30 cellular contexts compared by ENCODE assay signal in the genomic region with DNA sequence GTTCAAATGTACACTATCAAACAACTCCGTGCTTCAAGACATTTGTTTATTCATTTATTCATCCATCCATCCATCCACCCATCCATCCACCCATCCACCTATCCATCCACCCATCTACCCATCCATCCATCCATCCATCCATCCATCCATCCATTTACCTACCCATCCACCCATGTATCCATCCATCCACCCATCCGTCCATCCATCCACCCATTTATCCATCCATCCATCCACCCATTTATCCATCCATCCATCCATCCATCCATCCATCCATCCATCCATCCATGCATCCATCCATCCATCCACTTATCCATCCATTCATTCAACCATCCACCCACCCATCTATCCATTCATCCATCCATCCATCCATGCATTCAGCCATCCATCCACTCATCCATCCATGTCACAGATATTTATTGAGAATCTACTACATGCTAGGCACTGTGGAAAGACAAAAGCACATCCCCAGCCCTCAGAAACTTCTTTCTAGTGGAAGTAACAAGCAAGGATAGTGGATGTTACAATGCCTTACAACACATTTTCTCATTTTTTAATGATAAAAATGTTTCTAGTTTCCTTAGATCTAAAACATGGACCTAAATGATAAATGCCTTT.
"Had no signal": no experiment of that assay in that cellular context is flagged by ENCODE, and none has a peak within 500 bp of the region (broad histone marks: within the 10 kb centered on the region; RNA-seq: fewer than 3 reads in every experiment).

No MANE protein-coding gene starts in this region.

- H3K4me1 ChIP-seq: ascending aorta had no signal

- H3K36me3 ChIP-seq: ascending aorta, cardiac muscle cell had no signal

- FAIRE-seq: TTC549 had no signal

- H3K27ac ChIP-seq: ascending aorta, cardiac muscle cell, VCaP had no signal

- H3K9me3 ChIP-seq: ascending aorta had no signal

- DNase-seq: activated B cell treated with CpG ODN at 0.5 μM for 24 hours; activated CD4-positive, alpha-beta memory T cell treated with anti-CD3 and anti-CD28 coated beads, Interleukin-2, amount 10 ng/mL, durations not matched to agents 7 days and 5 days; activated CD4-positive, alpha-beta T cell treated with anti-CD3 and anti-CD28 coated beads for 36 hours; activated CD4-positive, alpha-beta T cell treated with anti-CD3 and anti-CD28 coated beads for 48 hours; activated CD4-positive, alpha-beta T cell treated with anti-CD3 and anti-CD28 coated beads, Interleukin-2, amount 10 ng/mL, durations not matched to agents 7 days and 5 days; activated CD4-positive, alpha-beta T cell treated with anti-CD3 and anti-CD28 coated beads, Interleukin-2, amount 50 U/mL, for 48 hours; activated CD4-positive, CD25-positive, alpha-beta regulatory T cell treated with anti-CD3 and anti-CD28 coated beads, Interleukin-2, amount 50 U/mL, for 72 hours; activated CD8-positive, alpha-beta memory T cell treated with anti-CD3 and anti-CD28 coated beads for 24 hours; activated CD8-positive, alpha-beta memory T cell treated with anti-CD3 and anti-CD28 coated beads, Interleukin-2, amount 10 ng/mL, durations not matched to agents 7 days and 5 days; activated CD8-positive, alpha-beta memory T cell treated with anti-CD3 and anti-CD28 coated beads, Interleukin-2, amount 50 U/mL, for 48 hours; activated CD8-positive, alpha-beta T cell treated with anti-CD3 and anti-CD28 coated beads, Interleukin-2, amount 10 ng/mL, durations not matched to agents 7 days and 5 days; activated effector memory CD4-positive, alpha-beta T cell treated with Interleukin-2 at 50 U/mL for 16 hours; activated gamma-delta T cell; activated naive CD4-positive, alpha-beta T cell treated with anti-CD3 and anti-CD28 coated beads, Interleukin-2, amount 10 ng/mL, durations not matched to agents 7 days and 5 days; activated naive CD4-positive, alpha-beta T cell treated with Interleukin-2 at 50 U/mL for 16 hours; activated naive CD8-positive, alpha-beta T cell treated with anti-CD3 and anti-CD28 coated beads, Interleukin-2, amount 10 ng/mL, durations not matched to agents 7 days and 5 days; activated naive CD8-positive, alpha-beta T cell treated with anti-CD3 and anti-CD28 coated beads, Interleukin-2, amount 50 U/mL, for 24 hours; activated T-cell treated with anti-CD3 and anti-CD28 coated beads, Interleukin-2, amount 50 U/mL, for 24 hours; activated T-cell treated with anti-CD3 and anti-CD28 coated beads, Interleukin-2, amount 50 U/mL, for 48 hours; amygdala; anterior cingulate cortex; caudate nucleus; cerebellar nuclear complex; T-helper 1 cell; T-helper 2 cell; T-helper 9 cell had no signal

- H3K4me3 ChIP-seq: ascending aorta, cardiac muscle cell had no signal

- H3K27me3 ChIP-seq: ascending aorta, cardiac muscle cell had no signal
